Comparison of ENCODE assay signal across 16 cellular contexts in genomic region chr2:239831272-239831731, GRCh38.
DNase-seq lines count a peak whose midpoint lies in the region; ATAC-seq and TF ChIP-seq lines count a peak whose summit lies in the region.
"Had no signal": no experiment of that assay in that cellular context is flagged by ENCODE, and none has a peak within 500 bp of the region (broad histone marks: within the 10 kb centered on the region; RNA-seq: fewer than 3 reads in every experiment).

No MANE protein-coding gene starts in this region.

- no peak overlapping the region for H3K9ac ChIP-seq in NT2/D1 (ENCODE audit: insufficient read length, low read depth)

- H3K27ac Mint-ChIP-seq in endothelial cell (ENCODE audit: unreplicated experiment), result peak overlapping the region; percentile 75
- H3K27ac Mint-ChIP-seq: activated CD4-positive, alpha-beta memory T cell treated with anti-CD3 and anti-CD28 coated beads, Interleukin-2, amount 10 ng/mL, durations not matched to agents 7 days and 5 days; activated naive CD4-positive, alpha-beta T cell treated with anti-CD3 and anti-CD28 coated beads, Interleukin-2, amount 50 U/mL, for 24 hours; mesothelial cell of epicardium had no signal

- no peak for TF ChIP-seq EP300 in upper lobe of left lung (IDR thresholded peaks at IDR 0.05)

- no peak for TF ChIP-seq POLR2A in spleen (IDR thresholded peaks at IDR 0.05)
- TF ChIP-seq POLR2A in upper lobe of left lung (IDR thresholded peaks at IDR 0.05), result no peak

- H3K9me3 ChIP-seq in NT2/D1 (ENCODE audit: insufficient read depth, low read length) (peaks cover 4% of the 10 kb centered on the region; the same call in 1 of the 2 replicates), left lung (peaks cover 0 to 2% of the 10 kb centered on the region in 2 donors), spleen (peaks cover 0 to 5% (median 3%) of the 10 kb centered on the region in 8 donors), HAP-1 (no peaks in the 10 kb centered on the region), upper lobe of left lung (peaks cover 0 to 5% (median 0%) of the 10 kb centered on the region in 4 donors)
- H3K9me3 ChIP-seq: psoas muscle had no signal

- ATAC-seq in left lung (peak; percentile 41), upper lobe of left lung (ENCODE audit: low FRiP score in 2 of 2) (no peak)
- ATAC-seq: psoas muscle had no signal

- no peak overlapping the region for H3K4me3 Mint-ChIP-seq in endothelial cell (ENCODE audit: unreplicated experiment)
- H3K4me3 Mint-ChIP-seq: activated CD4-positive, alpha-beta memory T cell treated with anti-CD3 and anti-CD28 coated beads, Interleukin-2, amount 10 ng/mL, durations not matched to agents 7 days and 5 days; activated naive CD4-positive, alpha-beta T cell treated with anti-CD3 and anti-CD28 coated beads, Interleukin-2, amount 50 U/mL, for 24 hours; mesothelial cell of epicardium had no signal

- no peaks in the 10 kb centered on the region for H3K9me3 Mint-ChIP-seq in endothelial cell (ENCODE audit: unreplicated experiment)
- H3K9me3 Mint-ChIP-seq: activated naive CD4-positive, alpha-beta T cell treated with anti-CD3 and anti-CD28 coated beads, Interleukin-2, amount 50 U/mL, for 24 hours had no signal

- H3K4me1 ChIP-seq in NT2/D1 (ENCODE audit: insufficient read depth, insufficient read length) (peaks cover 19% of the 10 kb centered on the region), left lung (peaks cover 0 to 3% of the 10 kb centered on the region in 2 donors), spleen (peaks cover 0 to 23% (median 7%) of the 10 kb centered on the region in 6 donors), HAP-1 (no peaks in the 10 kb centered on the region), upper lobe of left lung (peaks cover 0 to 10% (median 8%) of the 10 kb centered on the region in 4 donors)
- H3K4me1 ChIP-seq: psoas muscle had no signal

- H3K4me3 ChIP-seq in NT2/D1 (ENCODE audit: insufficient read length, low read depth) (no peak overlapping the region), left lung (no peak overlapping the region), spleen (no peak overlapping the region), HAP-1 (no peak overlapping the region), upper lobe of left lung (no peak overlapping the region)
- H3K4me3 ChIP-seq: psoas muscle had no signal

- peaks cover 50% of the 10 kb centered on the region for H3K4me1 Mint-ChIP-seq in endothelial cell (ENCODE audit: unreplicated experiment)
- H3K4me1 Mint-ChIP-seq: activated CD4-positive, alpha-beta memory T cell treated with anti-CD3 and anti-CD28 coated beads, Interleukin-2, amount 10 ng/mL, durations not matched to agents 7 days and 5 days; activated naive CD4-positive, alpha-beta T cell treated with anti-CD3 and anti-CD28 coated beads, Interleukin-2, amount 50 U/mL, for 24 hours had no signal

- H3K27me3 ChIP-seq in NT2/D1 (ENCODE audit: insufficient read depth, insufficient read length) (no peaks in the 10 kb centered on the region), left lung (peaks cover 0 to 6% of the 10 kb centered on the region in 2 donors), spleen (replicated peaks in 1 of 7) (peaks cover 0 to 6% (median 0%) of the 10 kb centered on the region in 7 donors), HAP-1 (ENCODE audit: low read depth) (no peaks in the 10 kb centered on the region), upper lobe of left lung (no peaks in the 10 kb centered on the region)

- in situ Hi-C loops in HAP-1 (cut with MboI; ENCODE audit: low sequenced_read_pairs), result no loop called here

- H3K36me3 Mint-ChIP-seq in endothelial cell (ENCODE audit: low read depth, unreplicated experiment), result peaks cover 11% of the 10 kb centered on the region
- H3K36me3 Mint-ChIP-seq: activated naive CD4-positive, alpha-beta T cell treated with anti-CD3 and anti-CD28 coated beads, Interleukin-2, amount 50 U/mL, for 24 hours; mesothelial cell of epicardium had no signal

- TF ChIP-seq CTCF in endothelial cell (IDR thresholded peaks at IDR 0.05; ENCODE audit: unreplicated experiment) (no peak), left lung (IDR thresholded peaks at IDR 0.05) (no peak), spleen (IDR thresholded peaks at IDR 0.05 in 8 of 11, conservative IDR thresholded peaks at IDR 0.05 in 3 of 11) (peak in 1 of 11 experiments; percentile 15), upper lobe of left lung (IDR thresholded peaks at IDR 0.05) (no peak)

- DNase-seq in NT2/D1 (ENCODE audit: low read depth, low spot score) (peak; percentile 63), endothelial cell (ENCODE audit: low spot score) (peak; percentile 35), left lung (peak in 1 of 2 donors; percentile 58), spleen (peak; percentile 76), hippocampal formation (lab: John Stamatoyannopoulos, UW) (no peak), HAP-1 (ENCODE audit: low spot score in 2 of 2) (no peak), upper lobe of left lung (no peak)
- DNase-seq: Karpas-422; NCI-H526 treated with DMSO at 0.1 percent for 48 hours; psoas muscle; stimulated activated naive CD4-positive, alpha-beta T cell treated with Interleukin-2 at 50 U/mL for 16 hours; T-helper 9 cell had no signal

- WGBS in spleen, 5 donors, result 58 to 79% (median 70%) methylated on average over 12 to 13 of the region's 13 CpGs
- 47 to 60% methylated on average over 6 to 9 of the region's 13 CpGs for WGBS in upper lobe of left lung, 2 donors

- H3K36me3 ChIP-seq in NT2/D1 (ENCODE audit: insufficient read depth, insufficient read length, low read length) (no peaks in the 10 kb centered on the region), left lung (no peaks in the 10 kb centered on the region), spleen (no peaks in the 10 kb centered on the region), HAP-1 (replicated peaks) (no peaks in the 10 kb centered on the region), upper lobe of left lung (no peaks in the 10 kb centered on the region)

- H3K27ac ChIP-seq in left lung (no peak overlapping the region), spleen (peak overlapping the region in 4 of 8 donors; percentile 52 to 73 (median 58)), upper lobe of left lung (no peak overlapping the region)
- H3K27ac ChIP-seq: C4-2B, psoas muscle had no signal

- peaks cover 11% of the 10 kb centered on the region for H3K27me3 Mint-ChIP-seq in endothelial cell (ENCODE audit: unreplicated experiment)
- H3K27me3 Mint-ChIP-seq: activated CD4-positive, alpha-beta memory T cell treated with anti-CD3 and anti-CD28 coated beads, Interleukin-2, amount 10 ng/mL, durations not matched to agents 7 days and 5 days had no signal

- intact Hi-C loops in left lung (cut with DNase I), result no loop called here
- intact Hi-C loops in spleen (cut with DNase I; ENCODE audit: low total_unique reads), result no loop called here

Comparison
In these comparisons a context has a peak if more than half of its experiments do, and no peak if none do; other contexts are left out.
1. DNase-seq: peak in NT2/D1 (single experiment), endothelial cell (single experiment) and spleen (single experiment); none in hippocampal formation (0 of 2), HAP-1 (0 of 2) and upper lobe of left lung (0 of 2).